Comparison of ENCODE assay signal across 25 cellular contexts in genomic region chr10:118496525-118496924, GRCh38.
"Had no signal": no experiment of that assay in that cellular context is flagged by ENCODE, and none has a peak within 500 bp of the region (broad histone marks: within the 10 kb centered on the region; RNA-seq: fewer than 3 reads in every experiment).

No MANE protein-coding gene starts in this region.

- ATAC-seq: esophagus mucosa; gastroesophageal sphincter; left cardiac atrium; natural killer cell treated with Interleukin-12 subunit alpha and Interleukin-12 subunit beta and Interleukin-15 and Interleukin-18, amount 100 ng/mL, for 72 hours; stimulated activated naive B cell treated with anti-CD40 and anti-IgM and Interleukin-4, amounts not matched to agents 10 μg/mL and 1 μg/mL and 100 μg/mL, for 72 hours had no signal

- FAIRE-seq: colon, keratinocyte, urothelium cell line had no signal

- H3K27ac Mint-ChIP-seq: endodermal cell; immature natural killer cell; natural killer cell treated with Interleukin-12 subunit alpha and Interleukin-12 subunit beta and Interleukin-15 and Interleukin-18, amount 100 ng/mL, for 72 hours; stimulated activated naive B cell treated with anti-CD40 and anti-IgM and Interleukin-4, amounts not matched to agents 10 μg/mL and 1 μg/mL and 100 μg/mL, for 72 hours; type B pancreatic cell had no signal

- H3K9me3 Mint-ChIP-seq: endodermal cell; immature natural killer cell; natural killer cell treated with Interleukin-12 subunit alpha and Interleukin-12 subunit beta and Interleukin-15 and Interleukin-18, amount 100 ng/mL, for 72 hours; type B pancreatic cell had no signal

- H3K27me3 ChIP-seq: cardiac muscle cell, right lobe of liver had no signal

- H3K4me1 Mint-ChIP-seq: endodermal cell; immature natural killer cell; stimulated activated naive B cell treated with anti-CD40 and anti-IgM and Interleukin-4, amounts not matched to agents 10 μg/mL and 1 μg/mL and 100 μg/mL, for 72 hours had no signal

- H3K4me1 ChIP-seq: gastroesophageal sphincter, parathyroid adenoma, prostate gland, right lobe of liver, spleen had no signal

- H2AFZ ChIP-seq: parathyroid adenoma had no signal

- DNase-seq: cerebellar nuclear complex; effector CD4-positive, alpha-beta T cell; endodermal cell; glutamatergic neuron; immature natural killer cell; left cardiac atrium; mammary epithelial cell; occipital lobe; retina; right lobe of liver; spleen; stimulated activated CD4-positive, alpha-beta T cell treated with anti-CD3 and anti-CD28 coated beads, Interleukin-15, amount 100 ng/mL, for 24 hours; stimulated activated CD4-positive, alpha-beta T cell treated with anti-CD3 and anti-CD28 coated beads, Interleukin-1b, Interleukin-23, amount 100 ng/mL, for 48 hours; stimulated activated CD4-positive, alpha-beta T cell treated with anti-CD3 and anti-CD28 coated beads, Interleukin-4, amount 100 ng/mL, for 24 hours; stimulated activated naive B cell treated with anti-CD40 and anti-IgM and Interleukin-4, amounts not matched to agents 10 μg/mL and 1 μg/mL and 100 μg/mL, for 72 hours had no signal

- H3K9me3 ChIP-seq: gastroesophageal sphincter, prostate gland, right lobe of liver, spleen had no signal

- H3K36me3 Mint-ChIP-seq: immature natural killer cell; natural killer cell treated with Interleukin-12 subunit alpha and Interleukin-12 subunit beta and Interleukin-15 and Interleukin-18, amount 100 ng/mL, for 72 hours; stimulated activated naive B cell treated with anti-CD40 and anti-IgM and Interleukin-4, amounts not matched to agents 10 μg/mL and 1 μg/mL and 100 μg/mL, for 72 hours had no signal

- H3K9ac ChIP-seq: parathyroid adenoma had no signal

- H3K36me3 ChIP-seq: cardiac muscle cell, gastroesophageal sphincter, prostate gland, right lobe of liver, spleen had no signal

- H3K79me2 ChIP-seq: parathyroid adenoma had no signal

- H3K4me3 Mint-ChIP-seq: endodermal cell; immature natural killer cell; natural killer cell treated with Interleukin-12 subunit alpha and Interleukin-12 subunit beta and Interleukin-15 and Interleukin-18, amount 100 ng/mL, for 72 hours; stimulated activated naive B cell treated with anti-CD40 and anti-IgM and Interleukin-4, amounts not matched to agents 10 μg/mL and 1 μg/mL and 100 μg/mL, for 72 hours; type B pancreatic cell had no signal

- H3K4me3 ChIP-seq: cardiac muscle cell, gastroesophageal sphincter, prostate gland, right lobe of liver, spleen had no signal

- H3K27ac ChIP-seq: cardiac muscle cell, gastroesophageal sphincter, parathyroid adenoma, prostate gland, right lobe of liver, spleen had no signal
